ENCODE assay signal across 31 cellular contexts in genomic region chr1:85940621-85941306, GRCh38.
DNase-seq lines count a peak whose midpoint lies in the region; ATAC-seq and TF ChIP-seq lines count a peak whose summit lies in the region.
"Had no signal": no experiment of that assay in that cellular context is flagged by ENCODE, and none has a peak within 500 bp of the region (broad histone marks: within the 10 kb centered on the region; RNA-seq: fewer than 3 reads in every experiment).

No MANE protein-coding gene starts in this region.

- H4K8ac ChIP-seq in trophoblast cell (ENCODE audit: low read depth, low read length), result no peak overlapping the region

- no peak overlapping the region for H4K91ac ChIP-seq in trophoblast cell (ENCODE audit: low read depth, low read length)

- no peak overlapping the region for H4K12ac ChIP-seq in trophoblast cell (ENCODE audit: low read depth, low read length)

- H2AFZ ChIP-seq in trophoblast cell (ENCODE audit: insufficient read depth, low read length, poor library complexity), result no peak overlapping the region

- H3K4me3 ChIP-seq in BJ (ENCODE audit: low read depth, low read length), result no peak overlapping the region
- no peak overlapping the region for H3K4me3 ChIP-seq in adipocyte (ENCODE audit: low read length)
- H3K4me3 ChIP-seq in trophoblast cell (ENCODE audit: low read depth, low read length), result no peak overlapping the region
- H3K4me3 ChIP-seq: adrenal gland, GM12878, heart right ventricle, lower lobe of right lung, tibial nerve had no signal

- H3K23ac ChIP-seq in trophoblast cell (ENCODE audit: low read length), result no peak overlapping the region

- no peak overlapping the region for H3K18ac ChIP-seq in trophoblast cell (ENCODE audit: low read length)

- TF ChIP-seq CTCF in BJ (IDR thresholded peaks at IDR 0.05; ENCODE audit: insufficient read depth, low read depth, low read length), result no peak

- H2AK5ac ChIP-seq in trophoblast cell (ENCODE audit: low read length), result no peak overlapping the region

- H2BK12ac ChIP-seq in trophoblast cell (ENCODE audit: low read length), result no peak overlapping the region

- no peak overlapping the region for H3K27ac ChIP-seq in trophoblast cell (ENCODE audit: low read depth, low read length)
- H3K27ac ChIP-seq: adrenal gland, epithelial cell of prostate, heart right ventricle, lower lobe of right lung, tibial nerve had no signal

- H2BK120ac ChIP-seq in trophoblast cell (ENCODE audit: insufficient read depth, low read length, poor library complexity), result no peak overlapping the region

- H3K79me2 ChIP-seq in trophoblast cell (ENCODE audit: control insufficient read depth, insufficient read depth, low read length, poor library complexity), result no peaks in the 10 kb centered on the region

- H3K79me1 ChIP-seq in trophoblast cell (ENCODE audit: low read length), result no peaks in the 10 kb centered on the region

- H3K36me3 ChIP-seq in BJ (ENCODE audit: control insufficient read depth, insufficient read depth, low read length) (no peaks in the 10 kb centered on the region), adipocyte (ENCODE audit: control insufficient read depth, insufficient read depth, low read length, severe bottlenecking) (no peaks in the 10 kb centered on the region), trophoblast cell (ENCODE audit: control insufficient read depth in 1 of 2, insufficient read depth in 2 of 2, low read length in 2 of 2) (no peaks in the 10 kb centered on the region)
- H3K36me3 ChIP-seq: adrenal gland, heart right ventricle, lower lobe of right lung, tibial nerve had no signal

- intact Hi-C loops in Right ventricle myocardium superior (cut with DNase I), result no loop called here

- POLR2A ChIA-PET in BJ (lab: Charles Lee), result no interaction called here

- no CpG with 5 or more reads among the region's 2 CpGs for whole genome bisulfite sequencing in trophoblast cell (ENCODE audit: extremely low coverage, insufficient coverage, insufficient read length)

- ATAC-seq in Right ventricle myocardium superior (ENCODE audit: poor library complexity), result no peak
- ATAC-seq in HG03439 (IDR thresholded peaks at IDR 0.05; ENCODE audit: unreplicated experiment), result no peak
- ATAC-seq: GM12878; heart right ventricle; lower lobe of right lung; naive thymus-derived CD4-positive, alpha-beta T cell; PC-3 had no signal

- no peaks in the 10 kb centered on the region for H3K27me3 ChIP-seq in BJ (ENCODE audit: control insufficient read depth, insufficient read depth, low read length)
- H3K27me3 ChIP-seq in adipocyte (replicated peaks; ENCODE audit: control insufficient read depth, insufficient read depth, low read length), result no peaks in the 10 kb centered on the region
- H3K27me3 ChIP-seq in trophoblast cell (ENCODE audit: insufficient read depth, low read length), result no peaks in the 10 kb centered on the region
- H3K27me3 ChIP-seq: adrenal gland, heart right ventricle, tibial nerve had no signal

- no peak overlapping the region for H2BK5ac ChIP-seq in trophoblast cell (ENCODE audit: low read depth, low read length, poor library complexity)

- peaks cover 25% of the 10 kb centered on the region for H3K4me1 ChIP-seq in adipocyte (ENCODE audit: control insufficient read depth, insufficient read depth, low read length)
- H3K4me1 ChIP-seq in trophoblast cell (ENCODE audit: control insufficient read depth in 1 of 2, insufficient read depth in 2 of 2, low read length in 2 of 2), result no peaks in the 10 kb centered on the region
- H3K4me1 ChIP-seq: adrenal gland, heart right ventricle, lower lobe of right lung, tibial nerve had no signal

- H3K9ac ChIP-seq in adipocyte (ENCODE audit: low read length) (no peak overlapping the region), trophoblast cell (ENCODE audit: low read length) (no peak overlapping the region)

- no peak overlapping the region for H3K4ac ChIP-seq in trophoblast cell (ENCODE audit: low read depth, low read length)

- DNase-seq in BJ (ENCODE audit: low read depth), result peak; percentile 84
- peak; percentile 82 for DNase-seq in adipocyte (ENCODE audit: low read depth)
- DNase-seq in fibroblast of peridontal ligament (ENCODE audit: extremely low read depth), result peak; percentile 77
- peak; percentile 0 to 21 for DNase-seq in trophoblast cell
- no peak for DNase-seq in activated naive CD4-positive, alpha-beta T cell treated with anti-CD3 and anti-CD28 coated beads, Interleukin-2, amount 50 U/mL, for 16 hours
- no peak for DNase-seq in NCI-H2227 (lab: John Stamatoyannopoulos, UW; ENCODE audit: unreplicated experiment)
- no peak for DNase-seq in Right ventricle myocardium superior
- DNase-seq: activated CD4-positive, alpha-beta memory T cell treated with anti-CD3 and anti-CD28 coated beads, Interleukin-2, amount 10 ng/mL, durations not matched to agents 7 days and 5 days; activated CD8-positive, alpha-beta memory T cell treated with anti-CD3 and anti-CD28 coated beads, Interleukin-2, amount 50 U/mL, for 48 hours; activated naive CD4-positive, alpha-beta T cell treated with Interleukin-2 at 50 U/mL for 16 hours; adrenal gland; CD4-positive, alpha-beta T cell; cerebellar nuclear complex; foreskin melanocyte; H7; heart right ventricle; kidney glomerular epithelial cell; lower lobe of right lung; naive thymus-derived CD4-positive, alpha-beta T cell; NCI-H1417 treated with DMSO at 0.1 percent for 48 hours; NCI-H2029 treated with DMSO at 0.1 percent for 48 hours; NCI-H2227 treated with DMSO at 0.1 percent for 48 hours; NCI-H526 treated with DMSO at 0.1 percent for 48 hours; nucleus accumbens; PC-3; stimulated activated CD4-positive, alpha-beta T cell treated with anti-CD3 and anti-CD28 coated beads, Interleukin-15, amount 100 ng/mL, for 24 hours; stimulated activated CD4-positive, alpha-beta T cell treated with anti-CD3 and anti-CD28 coated beads, Interleukin-4, amount 100 ng/mL, for 4 hours had no signal

- H3K14ac ChIP-seq in trophoblast cell (ENCODE audit: low read length), result no peak overlapping the region

- H3K9me3 ChIP-seq in adipocyte (ENCODE audit: control insufficient read depth, low read length) (no peaks in the 10 kb centered on the region), trophoblast cell (ENCODE audit: insufficient read depth, low read depth, low read length) (no peaks in the 10 kb centered on the region)
- H3K9me3 ChIP-seq: lower lobe of right lung, tibial nerve had no signal

- CTCF ChIA-PET in BJ (lab: Yijun Ruan, JAX), result no interaction called here

- no peak overlapping the region for H3K4me2 ChIP-seq in trophoblast cell (ENCODE audit: low read length)

Comparison
In these comparisons a context has a peak if more than half of its experiments do, and no peak if none do; other contexts are left out.
1. DNase-seq: peak in BJ (single experiment), adipocyte (single experiment), fibroblast of peridontal ligament (single experiment) and trophoblast cell (2 of 2); none in activated naive CD4-positive, alpha-beta T cell treated with anti-CD3 and anti-CD28 coated beads, Interleukin-2, amount 50 U/mL, for 16 hours (single experiment), NCI-H2227 (single experiment) and Right ventricle myocardium superior (single experiment).